ENCODE assay signal across 2 cellular contexts in the genomic region with DNA sequence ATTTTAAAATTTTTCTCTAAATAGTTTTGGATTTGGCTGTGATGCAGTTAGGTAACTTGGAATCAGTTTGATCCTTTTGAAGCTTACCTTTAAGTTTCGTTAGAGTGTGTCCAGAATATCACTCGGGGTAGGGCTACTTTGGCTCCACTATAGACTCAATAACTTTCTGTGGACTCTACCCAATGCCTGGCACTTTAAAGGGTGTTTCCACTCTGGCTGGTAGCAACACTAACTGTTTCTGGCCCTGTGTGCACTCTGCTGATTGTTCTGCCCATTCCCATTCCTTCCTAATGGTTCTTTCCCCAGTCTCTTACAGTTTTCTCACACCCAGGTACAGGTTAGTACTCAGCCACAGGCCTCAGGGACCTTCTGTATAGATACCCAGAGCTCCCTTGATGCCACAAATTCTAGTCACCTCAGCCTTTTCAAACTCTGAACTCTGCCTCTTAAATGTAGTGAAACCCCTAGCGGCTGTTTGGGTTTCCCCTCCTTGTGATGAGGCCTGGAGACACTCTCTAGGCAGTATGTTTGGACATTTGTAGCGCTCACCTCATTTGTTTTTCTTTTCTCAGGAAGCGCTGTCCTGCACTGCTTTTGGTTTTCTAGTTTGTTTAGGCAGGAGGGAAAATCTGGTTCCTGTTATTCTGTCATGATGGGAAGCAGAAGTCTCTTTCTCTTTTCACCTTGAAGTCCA.
TF ChIP-seq lines count a peak whose summit lies in the region.

No MANE protein-coding gene starts in this region.

TF ChIP-seq in GM23338, 12 proteins besides CTCF, POLR2A, EP300 and RAD21 (continues in another document):
- no peak for TF ChIP-seq EZH2 (IDR thresholded peaks at IDR 0.05; ENCODE audit: low read depth, unreplicated experiment)
- TF ChIP-seq NANOG (IDR thresholded peaks at IDR 0.05; ENCODE audit: borderline replicate concordance): no peak
- no peak for TF ChIP-seq EZH2phosphoT487 (IDR thresholded peaks at IDR 0.05; ENCODE audit: unreplicated experiment)
- TF ChIP-seq, protein P1, sequence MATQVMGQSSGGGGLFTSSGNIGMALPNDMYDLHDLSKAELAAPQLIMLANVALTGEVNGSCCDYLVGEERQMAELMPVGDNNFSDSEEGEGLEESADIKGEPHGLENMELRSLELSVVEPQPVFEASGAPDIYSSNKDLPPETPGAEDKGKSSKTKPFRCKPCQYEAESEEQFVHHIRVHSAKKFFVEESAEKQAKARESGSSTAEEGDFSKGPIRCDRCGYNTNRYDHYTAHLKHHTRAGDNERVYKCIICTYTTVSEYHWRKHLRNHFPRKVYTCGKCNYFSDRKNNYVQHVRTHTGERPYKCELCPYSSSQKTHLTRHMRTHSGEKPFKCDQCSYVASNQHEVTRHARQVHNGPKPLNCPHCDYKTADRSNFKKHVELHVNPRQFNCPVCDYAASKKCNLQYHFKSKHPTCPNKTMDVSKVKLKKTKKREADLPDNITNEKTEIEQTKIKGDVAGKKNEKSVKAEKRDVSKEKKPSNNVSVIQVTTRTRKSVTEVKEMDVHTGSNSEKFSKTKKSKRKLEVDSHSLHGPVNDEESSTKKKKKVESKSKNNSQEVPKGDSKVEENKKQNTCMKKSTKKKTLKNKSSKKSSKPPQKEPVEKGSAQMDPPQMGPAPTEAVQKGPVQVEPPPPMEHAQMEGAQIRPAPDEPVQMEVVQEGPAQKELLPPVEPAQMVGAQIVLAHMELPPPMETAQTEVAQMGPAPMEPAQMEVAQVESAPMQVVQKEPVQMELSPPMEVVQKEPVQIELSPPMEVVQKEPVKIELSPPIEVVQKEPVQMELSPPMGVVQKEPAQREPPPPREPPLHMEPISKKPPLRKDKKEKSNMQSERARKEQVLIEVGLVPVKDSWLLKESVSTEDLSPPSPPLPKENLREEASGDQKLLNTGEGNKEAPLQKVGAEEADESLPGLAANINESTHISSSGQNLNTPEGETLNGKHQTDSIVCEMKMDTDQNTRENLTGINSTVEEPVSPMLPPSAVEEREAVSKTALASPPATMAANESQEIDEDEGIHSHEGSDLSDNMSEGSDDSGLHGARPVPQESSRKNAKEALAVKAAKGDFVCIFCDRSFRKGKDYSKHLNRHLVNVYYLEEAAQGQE (IDR thresholded peaks at IDR 0.05; ENCODE audit: unreplicated experiment): no peak
- TF ChIP-seq JUNB (IDR thresholded peaks at IDR 0.05; ENCODE audit: unreplicated experiment): no peak
- TF ChIP-seq, protein P2, sequence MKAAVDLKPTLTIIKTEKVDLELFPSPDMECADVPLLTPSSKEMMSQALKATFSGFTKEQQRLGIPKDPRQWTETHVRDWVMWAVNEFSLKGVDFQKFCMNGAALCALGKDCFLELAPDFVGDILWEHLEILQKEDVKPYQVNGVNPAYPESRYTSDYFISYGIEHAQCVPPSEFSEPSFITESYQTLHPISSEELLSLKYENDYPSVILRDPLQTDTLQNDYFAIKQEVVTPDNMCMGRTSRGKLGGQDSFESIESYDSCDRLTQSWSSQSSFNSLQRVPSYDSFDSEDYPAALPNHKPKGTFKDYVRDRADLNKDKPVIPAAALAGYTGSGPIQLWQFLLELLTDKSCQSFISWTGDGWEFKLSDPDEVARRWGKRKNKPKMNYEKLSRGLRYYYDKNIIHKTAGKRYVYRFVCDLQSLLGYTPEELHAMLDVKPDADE (IDR thresholded peaks at IDR 0.05): no peak
- no peak for TF ChIP-seq ZNF331 (CRISPR knock-in tag; IDR thresholded peaks at IDR 0.05; ENCODE audit: low read depth)
- no peak for TF ChIP-seq ZNF462 (CRISPR knock-in tag; IDR thresholded peaks at IDR 0.05)

TF ChIP-seq in IMR-90, 13 proteins besides CTCF, POLR2A, EP300 and RAD21:
- TF ChIP-seq MAFK (IDR thresholded peaks at IDR 0.05; ENCODE audit: low read depth, low read length): no peak
